In the genomic region with DNA sequence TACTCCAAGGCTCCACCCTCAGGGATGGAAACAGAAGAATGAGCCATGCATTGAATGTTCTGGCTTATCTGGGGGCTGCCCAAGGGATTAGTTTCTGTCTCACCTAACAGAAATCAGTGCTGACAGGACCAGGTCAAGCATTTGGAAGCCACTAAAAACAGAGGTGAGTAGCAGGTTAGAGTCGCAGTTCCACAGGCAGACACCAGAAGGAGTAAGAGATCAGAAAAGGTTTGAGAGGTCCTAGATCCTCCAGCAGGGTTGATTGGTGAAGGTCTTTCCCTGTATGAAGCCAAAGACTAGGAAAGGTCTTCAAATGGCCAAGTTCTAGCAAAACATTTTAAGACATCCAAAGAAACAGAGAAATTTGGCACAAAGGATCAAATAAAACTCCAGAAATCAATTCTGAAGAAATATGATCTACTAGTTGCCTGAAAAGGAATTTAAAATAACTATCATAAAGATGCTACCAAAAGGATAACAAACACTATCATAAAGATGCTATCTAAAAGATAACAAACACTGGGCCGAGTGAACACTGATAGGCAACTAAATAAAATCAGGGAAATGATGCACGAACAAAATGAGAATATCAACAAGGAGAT, we compare ENCODE assay signal across 2 cellular contexts.
TF ChIP-seq lines count a peak whose summit lies in the region.

No MANE protein-coding gene starts in this region.

TF ChIP-seq in GM12891, 5 proteins besides CTCF, POLR2A, EP300 and RAD21:
- no peak for TF ChIP-seq POU2F2 (IDR thresholded peaks at IDR 0.05; ENCODE audit: low read depth, low read length)
- TF ChIP-seq SPI1 (IDR thresholded peaks at IDR 0.05; ENCODE audit: low read depth, low read length) = no peak
- TF ChIP-seq TAF1 (IDR thresholded peaks at IDR 0.05; ENCODE audit: low read depth, low read length) = no peak
- no peak for TF ChIP-seq POLR2AphosphoS5 (IDR thresholded peaks at IDR 0.05; ENCODE audit: low read depth, low read length)
- no peak for TF ChIP-seq PAX5 (IDR thresholded peaks at IDR 0.05; ENCODE audit: insufficient read depth, low read length, severe bottlenecking)
TF ChIP-seq in GM12891: peak in this region for 0.

TF ChIP-seq in H1, 55 proteins besides CTCF, POLR2A, EP300 and RAD21:
- TF ChIP-seq RXRA (IDR thresholded peaks at IDR 0.05; ENCODE audit: insufficient read depth, low read depth, low read length) (no peak), CBX5 (IDR thresholded peaks at IDR 0.05; ENCODE audit: low read depth, low read length) (no peak), HDAC6 (IDR thresholded peaks at IDR 0.05; ENCODE audit: low read depth, low read length) (no peak), FOSL1 (IDR thresholded peaks at IDR 0.05; ENCODE audit: insufficient read depth, low read depth, low read length) (no peak), SP1 (IDR thresholded peaks at IDR 0.05; ENCODE audit: low read depth, low read length) (no peak), SRF (IDR thresholded peaks at IDR 0.05; ENCODE audit: low read depth, low read length) (no peak), ASH2L (IDR thresholded peaks at IDR 0.05; ENCODE audit: low read length) (no peak), ZNF274 (IDR thresholded peaks at IDR 0.05; ENCODE audit: borderline replicate concordance, extremely low read depth, low read length) (no peak), MAFK (IDR thresholded peaks at IDR 0.05; ENCODE audit: low read depth, low read length) (no peak)
- TF ChIP-seq, protein P1, sequence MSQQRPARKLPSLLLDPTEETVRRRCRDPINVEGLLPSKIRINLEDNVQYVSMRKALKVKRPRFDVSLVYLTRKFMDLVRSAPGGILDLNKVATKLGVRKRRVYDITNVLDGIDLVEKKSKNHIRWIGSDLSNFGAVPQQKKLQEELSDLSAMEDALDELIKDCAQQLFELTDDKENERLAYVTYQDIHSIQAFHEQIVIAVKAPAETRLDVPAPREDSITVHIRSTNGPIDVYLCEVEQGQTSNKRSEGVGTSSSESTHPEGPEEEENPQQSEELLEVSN (IDR thresholded peaks at IDR 0.05) = no peak
TF ChIP-seq in H1: peak in this region for 0.
